10 cellular contexts compared by ENCODE assay signal in the genomic region with DNA sequence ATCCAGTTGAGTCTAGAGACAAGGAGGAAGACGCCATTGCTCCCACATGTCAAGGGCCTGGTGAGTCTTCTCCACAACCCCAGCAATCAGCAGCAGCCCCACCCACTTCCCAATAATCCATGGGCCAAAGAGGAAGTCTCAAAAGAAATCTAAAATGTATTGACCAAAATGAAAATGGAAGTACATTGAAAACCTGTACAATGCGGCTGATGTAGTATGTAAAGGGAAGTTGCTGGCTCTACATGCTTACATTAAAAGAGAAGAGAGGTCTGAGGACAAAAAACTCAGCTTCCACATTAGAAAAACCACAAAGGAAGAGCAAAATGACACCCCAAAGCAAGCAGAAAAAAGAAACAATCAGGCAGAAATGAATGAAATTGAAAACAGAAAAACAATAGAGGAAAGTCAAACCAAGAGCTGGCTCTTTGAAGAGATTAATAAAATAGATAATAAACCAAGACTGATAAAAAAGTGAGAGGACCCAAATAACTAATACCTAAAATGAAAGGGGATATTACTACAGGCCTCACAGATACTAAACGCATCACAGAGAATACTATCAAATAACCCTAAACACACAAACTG.
A peak's percentile ranks its signal among the peaks of the same experiment; 100 is the strongest.
DNase-seq lines count a peak whose midpoint lies in the region; ATAC-seq and TF ChIP-seq lines count a peak whose summit lies in the region.
"Had no signal": no experiment of that assay in that cellular context is flagged by ENCODE, and none has a peak within 500 bp of the region (broad histone marks: within the 10 kb centered on the region; RNA-seq: fewer than 3 reads in every experiment).

No MANE protein-coding gene starts in this region.

- no peaks in the 10 kb centered on the region for H3K9me3 ChIP-seq in upper lobe of left lung
- H3K9me3 ChIP-seq: tibial nerve had no signal

- H3K9me3 Mint-ChIP-seq in dendritic cell treated with granulocyte-macrophage colony-stimulating factor and Interleukin-4, amounts not matched to agents 40 ng/mL and 50 ng/mL, for 4 days = no peaks in the 10 kb centered on the region

- H3K36me3 ChIP-seq in upper lobe of left lung = no peaks in the 10 kb centered on the region
- H3K36me3 ChIP-seq: cardiac muscle cell, tibial nerve had no signal

- H3K27ac ChIP-seq in upper lobe of left lung = peak overlapping the region in 3 of 4 donors; percentile 1 to 36 (median 7)
- H3K27ac ChIP-seq: cardiac muscle cell, tibial nerve had no signal

- no peak for TF ChIP-seq POLR2A in upper lobe of left lung (IDR thresholded peaks at IDR 0.05)

- ATAC-seq in Right ventricle myocardium superior (ENCODE audit: poor library complexity) (peak; percentile 49), upper lobe of left lung (ENCODE audit: low FRiP score in 2 of 2) (peak in 1 of 2 donors; percentile 75), HG02798 (IDR thresholded peaks at IDR 0.05; ENCODE audit: poor library complexity, unreplicated experiment) (no peak)

- H3K27ac Mint-ChIP-seq in dendritic cell treated with granulocyte-macrophage colony-stimulating factor and Interleukin-4, amounts not matched to agents 40 ng/mL and 50 ng/mL, for 4 days = peak overlapping the region; percentile 90

- peaks cover 0 to 5% (median 4%) of the 10 kb centered on the region in 4 donors for H3K4me1 ChIP-seq in upper lobe of left lung
- H3K4me1 ChIP-seq: tibial nerve had no signal

- H3K27me3 Mint-ChIP-seq in dendritic cell treated with granulocyte-macrophage colony-stimulating factor and Interleukin-4, amounts not matched to agents 40 ng/mL and 50 ng/mL, for 4 days = no peaks in the 10 kb centered on the region

- H3K4me1 Mint-ChIP-seq in dendritic cell treated with granulocyte-macrophage colony-stimulating factor and Interleukin-4, amounts not matched to agents 40 ng/mL and 50 ng/mL, for 4 days (ENCODE audit: low read depth) = peaks cover 44% of the 10 kb centered on the region

- H3K4me3 Mint-ChIP-seq in dendritic cell treated with granulocyte-macrophage colony-stimulating factor and Interleukin-4, amounts not matched to agents 40 ng/mL and 50 ng/mL, for 4 days = peak overlapping the region; percentile 57

- no peak overlapping the region for H3K4me3 ChIP-seq in upper lobe of left lung
- H3K4me3 ChIP-seq: cardiac muscle cell, tibial nerve had no signal

- H3K36me3 Mint-ChIP-seq in dendritic cell treated with granulocyte-macrophage colony-stimulating factor and Interleukin-4, amounts not matched to agents 40 ng/mL and 50 ng/mL, for 4 days (ENCODE audit: low read depth) = peaks cover 17% of the 10 kb centered on the region

- DNase-seq in Right ventricle myocardium superior (no peak), cardiac septum (ENCODE audit: low spot score) (no peak), OCI-M1 (lab: John Stamatoyannopoulos, UW) (peak; percentile 70), upper lobe of left lung (no peak), kidney tubule cell (ENCODE audit: low spot score) (no peak), NCI-H510A (lab: John Stamatoyannopoulos, UW) (no peak)

- no peaks in the 10 kb centered on the region for H3K27me3 ChIP-seq in upper lobe of left lung
- H3K27me3 ChIP-seq: cardiac muscle cell, tibial nerve had no signal

- 69 to 72% methylated on average over 3 of the region's 3 CpGs for WGBS in upper lobe of left lung, 2 donors

- TF ChIP-seq EP300 in upper lobe of left lung (IDR thresholded peaks at IDR 0.05) = no peak

- intact Hi-C loops in Right ventricle myocardium superior (cut with DNase I) = no loop called here
- intact Hi-C loops in cardiac septum (cut with DNase I) = no loop called here
- intact Hi-C loops in dendritic cell treated with granulocyte-macrophage colony-stimulating factor and Interleukin-4, amounts not matched to agents 40 ng/mL and 50 ng/mL, for 4 days (cut with micrococcal nuclease) = loop anchor here (2.0 kb wide), 1 partner anchor 70 kb away; no protein-coding TSS in a partner anchor

- TF ChIP-seq CTCF in upper lobe of left lung (IDR thresholded peaks at IDR 0.05) = no peak
